Comparison of ENCODE assay signal across 16 cellular contexts in the genomic region with DNA sequence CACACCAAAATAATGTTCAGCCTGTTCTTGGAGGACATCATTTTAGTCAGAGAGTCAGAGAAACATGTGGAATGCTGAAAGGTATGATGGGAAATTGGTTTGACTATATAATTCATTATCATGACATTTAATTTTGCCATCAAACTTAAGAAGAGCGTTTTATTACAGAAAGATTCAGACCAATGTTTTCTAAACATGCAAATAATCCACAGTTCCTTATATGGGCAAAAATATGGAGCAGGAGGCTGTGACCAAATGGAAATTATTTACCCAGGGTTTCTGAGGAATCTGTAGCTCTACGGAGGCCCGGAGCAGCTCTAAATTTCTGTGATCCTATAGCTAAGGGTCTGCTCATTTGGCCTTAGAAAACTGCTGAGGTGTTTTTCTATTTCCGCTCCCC. TPM values are rescaled to one million over a fixed set of nuclear protein-coding genes. Genes with fewer than 3 reads are reported as not detected.
DNase-seq lines count a peak whose midpoint lies in the region; ATAC-seq, FAIRE-seq and TF ChIP-seq lines count a peak whose summit lies in the region.
"Had no signal": no experiment of that assay in that cellular context is flagged by ENCODE, and none has a peak within 500 bp of the region (broad histone marks: within the 10 kb centered on the region; RNA-seq: fewer than 3 reads in every experiment).

No MANE protein-coding gene starts in this region.

- ATAC-seq in HepG2 (no peak), right lobe of liver (no peak), GM21576 (IDR thresholded peaks at IDR 0.05; ENCODE audit: unreplicated experiment) (no peak), left lung (no peak)

- CTCF ChIA-PET in HepG2 (lab: Yijun Ruan, JAX; ENCODE audit: low intra/inter-chr PET ratio, low total read pairs), result no interaction called here

- no peaks in the 10 kb centered on the region for H3K9me3 ChIP-seq in HepG2 (ENCODE audit: low read length)
- H3K9me3 ChIP-seq in right lobe of liver, result no peaks in the 10 kb centered on the region
- H3K9me3 ChIP-seq in left lung, result no peaks in the 10 kb centered on the region
- H3K9me3 ChIP-seq: BLaER1 treated with 17β-estradiol and CSF1 and Interleukin-3, amounts not matched to agents 10 nM and 100 nM; HAP-1 had no signal

- no peaks in the 10 kb centered on the region for H3K27me3 Mint-ChIP-seq in mesothelial cell of epicardium (ENCODE audit: low read depth)

- BruUV-seq in HepG2 (replicated peaks; lab: Mats Ljungman, UMichigan), result no TSS peak

- no peaks in the 10 kb centered on the region for H3K79me2 ChIP-seq in HepG2 (ENCODE audit: insufficient read depth, low read length)

- peak overlapping the region; percentile 39 for H3K27ac Mint-ChIP-seq in mesothelial cell of epicardium
- H3K27ac Mint-ChIP-seq: CD4-positive, CD25-positive, alpha-beta regulatory T cell had no signal

- TF ChIP-seq POLR2A in HepG2 (IDR thresholded peaks at IDR 0.05; ENCODE audit: insufficient read depth in 1 of 2, low read depth in 2 of 2, low read length in 2 of 2) (no peak), right lobe of liver (IDR thresholded peaks at IDR 0.05) (no peak)

- peaks cover 38% of the 10 kb centered on the region for H3K4me1 ChIP-seq in HepG2 (ENCODE audit: insufficient read depth, low read length)
- H3K4me1 ChIP-seq in right lobe of liver, result peaks cover 0 to 26% (median 13%) of the 10 kb centered on the region in 4 donors
- peaks cover 15 to 16% of the 10 kb centered on the region in 2 donors for H3K4me1 ChIP-seq in left lung

- TF ChIP-seq CTCF in HepG2 (CRISPR knock-in tag; IDR thresholded peaks at IDR 0.05) (no peak), right lobe of liver (IDR thresholded peaks at IDR 0.05) (no peak), VCaP (conservative IDR thresholded peaks at IDR 0.05) (no peak), mesothelial cell of epicardium (IDR thresholded peaks at IDR 0.05; ENCODE audit: unreplicated experiment) (no peak), left lung (IDR thresholded peaks at IDR 0.05) (no peak)

- FAIRE-seq in HepG2 (lab: Jason Lieb, UNC), result no peak
- FAIRE-seq: G401.6, GM12891 had no signal

- H3K9me3 Mint-ChIP-seq in mesothelial cell of epicardium, result no peaks in the 10 kb centered on the region
- H3K9me3 Mint-ChIP-seq: CD4-positive, CD25-positive, alpha-beta regulatory T cell had no signal

- no peak for TF ChIP-seq EP300 in HepG2 (IDR thresholded peaks at IDR 0.05; ENCODE audit: low read depth in 2 of 2, low read length in 2 of 2)
- no peak for TF ChIP-seq EP300 in HepG2 (CRISPR knock-in tag; IDR thresholded peaks at IDR 0.05; ENCODE audit: borderline replicate concordance)

- H3K4me3 Mint-ChIP-seq in mesothelial cell of epicardium, result no peak overlapping the region

- no peak overlapping the region for H3K4me3 ChIP-seq in HepG2 (replicated peaks in 1 of 3; ENCODE audit: insufficient read depth in 1 of 3, low read depth in 2 of 3, low read length in 3 of 3)
- no peak overlapping the region for H3K4me3 ChIP-seq in right lobe of liver
- H3K4me3 ChIP-seq in left lung, result no peak overlapping the region
- H3K4me3 ChIP-seq: BLaER1 treated with 17β-estradiol and CSF1 and Interleukin-3, amounts not matched to agents 10 nM and 100 nM; HAP-1 had no signal

- H3K4me2 ChIP-seq in HepG2 (ENCODE audit: low read depth, low read length), result no peak overlapping the region
- H3K4me2 ChIP-seq: BLaER1 treated with 17β-estradiol and CSF1 and Interleukin-3, amounts not matched to agents 10 nM and 100 nM had no signal

- no peaks in the 10 kb centered on the region for H3K36me3 Mint-ChIP-seq in mesothelial cell of epicardium
- H3K36me3 Mint-ChIP-seq: CD4-positive, CD25-positive, alpha-beta regulatory T cell had no signal

- H2AFZ ChIP-seq in HepG2 (ENCODE audit: low read length), result peak overlapping the region; percentile 18

- no peak overlapping the region for H3K27ac ChIP-seq in HepG2 (ENCODE audit: extremely low read length, insufficient read depth, low read length)
- H3K27ac ChIP-seq in right lobe of liver, result no peak overlapping the region
- H3K27ac ChIP-seq in VCaP, result peak overlapping the region; percentile 98
- H3K27ac ChIP-seq in left lung, result no peak overlapping the region
- H3K27ac ChIP-seq: BLaER1 treated with 17β-estradiol and CSF1 and Interleukin-3, amounts not matched to agents 10 nM and 100 nM had no signal

- POLR2A ChIA-PET in HepG2 (lab: Yijun Ruan, JAX), result no interaction called here

- in situ Hi-C loops in HepG2 (cut with HindIII; ENCODE audit: extremely low pct_ligation_motif_present, low pct_unique_long_range_greater_than_20kb), result no loop called here

- WGBS in HepG2 (ENCODE audit: low lambda C conversion rate), result 53% methylated on average over 4 of the region's 4 CpGs
- WGBS in right lobe of liver (ENCODE audit: insufficient coverage, low coverage, low lambda C conversion rate, missing lambda C conversion rate), result 98% methylated on average over 4 of the region's 4 CpGs

- H4K20me1 ChIP-seq in HepG2 (ENCODE audit: insufficient read depth, low read length), result no peaks in the 10 kb centered on the region
- H4K20me1 ChIP-seq: BLaER1 treated with 17β-estradiol and CSF1 and Interleukin-3, amounts not matched to agents 10 nM and 100 nM had no signal

- intact Hi-C loops in HepG2 (cut with micrococcal nuclease; ENCODE audit: unreplicated experiment), result loop anchor here (5.0 kb wide), 1 partner anchor 45 kb away; no protein-coding TSS in a partner anchor
- intact Hi-C loops in right lobe of liver (cut with DNase I), result no loop called here
- intact Hi-C loops in left lung (cut with DNase I), result no loop called here

- TF ChIP-seq RAD21 in HepG2 (CRISPR knock-in tag; IDR thresholded peaks at IDR 0.05), result no peak

- H3K4me1 Mint-ChIP-seq in mesothelial cell of epicardium, result peaks cover 54% of the 10 kb centered on the region
- H3K4me1 Mint-ChIP-seq: CD4-positive, CD25-positive, alpha-beta regulatory T cell had no signal

- H3K36me3 ChIP-seq in HepG2 (replicated peaks in 1 of 2; ENCODE audit: control insufficient read depth in 1 of 2, insufficient read depth in 2 of 2, low read length in 2 of 2) (no peaks in the 10 kb centered on the region), right lobe of liver (no peaks in the 10 kb centered on the region), left lung (no peaks in the 10 kb centered on the region)
- H3K36me3 ChIP-seq: BLaER1 treated with 17β-estradiol and CSF1 and Interleukin-3, amounts not matched to agents 10 nM and 100 nM; HAP-1 had no signal

- DNase-seq in HepG2 (ENCODE audit: low spot score) (no peak), right lobe of liver (no peak), mesothelial cell of epicardium (ENCODE audit: low spot score in 2 of 2, unreplicated experiment in 2 of 2) (no peak), HuH-7 (ENCODE audit: low spot score) (no peak), left lung (no peak)
- DNase-seq: CD4-positive, CD25-positive, alpha-beta regulatory T cell; DMS153; DMS79 treated with DMSO at 0.1 percent for 48 hours; EL; GOT3 had no signal

- H3K27me3 ChIP-seq in HepG2 (ENCODE audit: control insufficient read depth in 1 of 2, insufficient read depth in 2 of 2, low read length in 2 of 2), result no peaks in the 10 kb centered on the region; a peak in 1 of 5 replicates
- no peaks in the 10 kb centered on the region for H3K27me3 ChIP-seq in right lobe of liver
- no peaks in the 10 kb centered on the region for H3K27me3 ChIP-seq in left lung
- H3K27me3 ChIP-seq: BLaER1 treated with 17β-estradiol and CSF1 and Interleukin-3, amounts not matched to agents 10 nM and 100 nM had no signal

- H3K9ac ChIP-seq in HepG2 (ENCODE audit: insufficient read depth, low read depth, low read length), result no peak overlapping the region
- H3K9ac ChIP-seq: BLaER1 treated with 17β-estradiol and CSF1 and Interleukin-3, amounts not matched to agents 10 nM and 100 nM had no signal

TF ChIP-seq in HepG2, 621 proteins besides CTCF, POLR2A, EP300 and RAD21 (continues in another document):
- TF ChIP-seq, protein P1, sequence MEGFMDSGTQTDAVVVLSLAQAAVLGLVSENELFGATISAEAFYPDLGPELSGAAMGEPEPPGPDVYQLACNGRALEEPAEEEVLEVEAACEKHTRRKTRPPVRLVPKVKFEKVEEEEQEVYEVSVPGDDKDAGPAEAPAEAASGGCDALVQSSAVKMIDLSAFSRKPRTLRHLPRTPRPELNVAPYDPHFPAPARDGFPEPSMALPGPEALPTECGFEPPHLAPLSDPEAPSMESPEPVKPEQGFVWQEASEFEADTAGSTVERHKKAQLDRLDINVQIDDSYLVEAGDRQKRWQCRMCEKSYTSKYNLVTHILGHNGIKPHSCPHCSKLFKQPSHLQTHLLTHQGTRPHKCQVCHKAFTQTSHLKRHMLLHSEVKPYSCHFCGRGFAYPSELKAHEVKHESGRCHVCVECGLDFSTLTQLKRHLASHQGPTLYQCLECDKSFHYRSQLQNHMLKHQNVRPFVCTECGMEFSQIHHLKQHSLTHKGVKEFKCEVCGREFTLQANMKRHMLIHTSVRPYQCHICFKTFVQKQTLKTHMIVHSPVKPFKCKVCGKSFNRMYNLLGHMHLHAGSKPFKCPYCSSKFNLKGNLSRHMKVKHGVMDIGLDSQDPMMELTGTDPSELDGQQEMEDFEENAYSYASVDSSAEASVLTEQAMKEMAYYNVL (CRISPR knock-in tag; IDR thresholded peaks at IDR 0.05; ENCODE audit: borderline replicate concordance), result no peak

RNA-seq across cellular contexts. Expression of a gene that starts 33.2 kb away (rescaled TPM):
- not detected in 2 replicates for total RNA-seq in HepG2 (2016; rRNA removed; fragmentation: Illumina TruSeq; extraction: Trizol)
- total RNA-seq in HepG2 (2016; cell fraction: cytosol; rRNA removed; fragmentation: Illumina TruSeq; extraction: Trizol; ENCODE audit: low read depth), result not detected in 2 replicates
- total RNA-seq in HepG2 (2016; cell fraction: insoluble cytoplasmic fraction; rRNA removed; fragmentation: Illumina TruSeq; extraction: Trizol), result not detected in 2 replicates
- not detected in 2 replicates for total RNA-seq in HepG2 (2016; cell fraction: membrane; rRNA removed; fragmentation: Illumina TruSeq; extraction: Trizol)
- total RNA-seq in HepG2 (2016; cell fraction: nucleus; rRNA removed; fragmentation: Illumina TruSeq; extraction: Trizol), result not detected in 2 replicates
- polyA plus RNA-seq in HepG2 (2011; rRNA removed), result 0.05 TPM in 1 of 2 replicates, not detected in the other
- 0.11 and 0.12 TPM in 2 replicates for polyA plus RNA-seq in HepG2 (2011; cell fraction: cytosol; rRNA removed)
- polyA plus RNA-seq in HepG2 (2011; cell fraction: nucleus; rRNA removed), result not detected in 2 replicates
- 0.05 TPM in 1 of 2 replicates, not detected in the other for polyA plus RNA-seq in HepG2 (2012)
- polyA plus RNA-seq in HepG2 (2016; cell fraction: cytosol; fragmentation: Illumina TruSeq; extraction: Trizol; ENCODE audit: low read depth), result not detected in 2 replicates
- polyA plus RNA-seq in HepG2 (2016; cell fraction: insoluble cytoplasmic fraction; fragmentation: Illumina TruSeq; extraction: Trizol; ENCODE audit: low read depth), result not detected in 2 replicates
- not detected in 2 replicates for polyA plus RNA-seq in HepG2 (2016; cell fraction: membrane; fragmentation: Illumina TruSeq; extraction: Trizol; ENCODE audit: low read depth)
- not detected in 2 replicates for polyA plus RNA-seq in HepG2 (2016; cell fraction: nucleus; fragmentation: Illumina TruSeq; extraction: Trizol; ENCODE audit: insufficient read depth, low read depth)
- not detected in 2 replicates for polyA minus RNA-seq in HepG2 (2011; rRNA and poly(A)+ RNA removed; ENCODE audit: low replicate concordance)
- polyA minus RNA-seq in HepG2 (2011; cell fraction: cytosol; rRNA and poly(A)+ RNA removed), result not detected in 2 replicates
- not detected in 2 replicates for polyA minus RNA-seq in HepG2 (2011; cell fraction: nucleus; rRNA and poly(A)+ RNA removed)
- total RNA-seq in right lobe of liver, result not detected
- 16.8 to 21.0 TPM (median 18.3 TPM) in 3 replicates for total RNA-seq in mesothelial cell of epicardium
- total RNA-seq in left lung, result under 1 TPM in 1 of 2 donors, not detected in 1; 0.37 TPM
- total RNA-seq: CD4-positive, CD25-positive, alpha-beta regulatory T cell had no signal
- polyA plus RNA-seq: CD4-positive, CD25-positive, alpha-beta regulatory T cell had no signal

Comparison
In these comparisons a context has a peak if more than half of its experiments do, and no peak if none do; other contexts are left out.
1. RNA of a gene that starts 33.2 kb away (total RNA-seq): 16.8 to 21.0 TPM in mesothelial cell of epicardium; 0.37 TPM in left lung, not detected in HepG2 and not detected in right lobe of liver; every median in the first group is over 10 times any median in the second.